8 cellular contexts compared by ENCODE assay signal in genomic region chr7:152436279-152437147, GRCh38.
A peak's percentile ranks its signal among the peaks of the same experiment; 100 is the strongest.
DNase-seq lines count a peak whose midpoint lies in the region; ATAC-seq and TF ChIP-seq lines count a peak whose summit lies in the region.

No MANE protein-coding gene starts in this region.

- TF ChIP-seq POLR2A in GM18951 (IDR thresholded peaks at IDR 0.05; ENCODE audit: extremely low read depth, insufficient read depth, insufficient read length): peak; percentile 69

- ATAC-seq in HG03175 (IDR thresholded peaks at IDR 0.05; ENCODE audit: unreplicated experiment): peak; percentile 46

- peak overlapping the region; percentile 43 for H3K4me3 ChIP-seq in AG09309 (ENCODE audit: control insufficient read depth, low read depth, low read length)
- H3K4me3 ChIP-seq in choroid plexus epithelial cell (ENCODE audit: low read depth, low read length): peak overlapping the region; percentile 76

- TF ChIP-seq CTCF in AG09309 (IDR thresholded peaks at IDR 0.05; ENCODE audit: control insufficient read depth, insufficient read depth, low read depth, low read length, missing control alignments) (no peak), choroid plexus epithelial cell (conservative IDR thresholded peaks at IDR 0.05; ENCODE audit: low read depth, low read length) (no peak)

- in situ Hi-C loops in GM18951 (cut with MboI; ENCODE audit: low sequenced_read_pairs, unreplicated experiment): no loop called here

- DNase-seq in AG09309 (ENCODE audit: low read depth) (peak; percentile 54), NCI-H345 treated with DMSO at 0.1 percent for 48 hours (lab: John Stamatoyannopoulos, UW; ENCODE audit: unreplicated experiment) (peak; percentile 60), choroid plexus epithelial cell (ENCODE audit: low read depth) (peak; percentile 94), kidney glomerular epithelial cell (lab: John Stamatoyannopoulos, UW) (peak; percentile 66)
- DNase-seq in activated CD4-positive, alpha-beta T cell treated with anti-CD3 and anti-CD28 coated beads for 24 hours (ENCODE audit: low read depth in 2 of 2): peak; percentile 82 to 86
- DNase-seq in stimulated activated CD4-positive, alpha-beta T cell treated with anti-CD3 and anti-CD28 coated beads, Interleukin-15, amount 100 ng/mL, for 48 hours (ENCODE audit: low read depth in 2 of 2): peak; percentile 68 to 82

Comparison
In these comparisons a context has a peak if more than half of its experiments do, and no peak if none do; other contexts are left out.
1. Peak in every context shown above with its lines: DNase-seq, ATAC-seq and H3K4me3 ChIP-seq.